15 cellular contexts compared by ENCODE assay signal in the genomic region with DNA sequence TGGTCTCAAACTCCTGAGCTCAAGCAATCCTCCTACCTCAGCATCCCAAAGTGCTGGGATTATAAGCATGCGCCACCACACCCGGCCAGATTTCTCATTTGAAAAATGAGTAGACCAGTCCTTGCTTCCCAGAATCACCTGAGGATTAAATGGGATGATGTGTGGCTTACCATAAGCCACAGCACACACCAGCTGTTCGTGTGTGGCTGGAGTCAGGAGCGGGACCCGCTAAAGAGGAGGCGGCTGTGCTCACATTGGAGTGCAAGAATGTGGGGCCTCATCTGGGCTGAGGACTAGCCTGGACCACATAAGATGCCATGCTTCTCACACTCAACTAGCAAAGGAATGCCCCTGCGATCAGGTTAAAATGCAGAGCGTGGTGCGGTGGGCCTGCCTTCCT. TPM values are rescaled to one million over a fixed set of nuclear protein-coding genes. Genes with fewer than 3 reads are reported as not detected.
A peak's percentile ranks its signal among the peaks of the same experiment; 100 is the strongest.
DNase-seq lines count a peak whose midpoint lies in the region; ATAC-seq and TF ChIP-seq lines count a peak whose summit lies in the region.
"Had no signal": no experiment of that assay in that cellular context is flagged by ENCODE, and none has a peak within 500 bp of the region (broad histone marks: within the 10 kb centered on the region; RNA-seq: fewer than 3 reads in every experiment).

No MANE protein-coding gene starts in this region.

- H3K4me1 ChIP-seq in HEK293 (ENCODE audit: control insufficient read depth, insufficient read depth, low read length), result no peaks in the 10 kb centered on the region
- no peaks in the 10 kb centered on the region for H3K4me1 ChIP-seq in osteoblast (ENCODE audit: insufficient read depth, low read length)

- CTCF ChIA-PET in HEK293 (lab: Yijun Ruan, JAX), result interaction anchor here (0.6 kb wide), 1 partner anchor 54 kb away, joined by 4 read pairs; no protein-coding TSS in a partner anchor

- peaks cover 1% of the 10 kb centered on the region for H3K27me3 ChIP-seq in osteoblast (ENCODE audit: insufficient read depth, low read length)

- H3K9me3 ChIP-seq in HEK293 (ENCODE audit: control insufficient read depth, insufficient read depth, low read depth, low read length) (no peaks in the 10 kb centered on the region), osteoblast (ENCODE audit: low read depth, low read length) (no peaks in the 10 kb centered on the region)
- H3K9me3 ChIP-seq: HAP-1, SK-N-SH had no signal

- H3K4me2 ChIP-seq in osteoblast (ENCODE audit: insufficient read depth, low read length), result no peak overlapping the region
- H3K4me2 ChIP-seq: SK-N-SH had no signal

- ATAC-seq in HG03521 (IDR thresholded peaks at IDR 0.05; ENCODE audit: unreplicated experiment), result no peak
- no peak for ATAC-seq in HG02571 (IDR thresholded peaks at IDR 0.05; ENCODE audit: unreplicated experiment)
- ATAC-seq: CD8-positive, alpha-beta T cell; Panc1; T-cell had no signal

- H3K27ac ChIP-seq in HEK293 (ENCODE audit: extremely low read depth, low read depth, low read length) (no peak overlapping the region), osteoblast (ENCODE audit: low read depth, low read length) (no peak overlapping the region)

- POLR2A ChIA-PET in HEK293 (lab: Yijun Ruan, JAX), result no interaction called here

- no peaks in the 10 kb centered on the region for H4K20me1 ChIP-seq in osteoblast (ENCODE audit: insufficient read depth, low read length)

- DNase-seq in D341Med (ENCODE audit: low spot score) (peak; percentile 87), amniotic epithelial cell (ENCODE audit: low read depth) (peak; percentile 56), osteoblast (ENCODE audit: insufficient read length, low spot score, missing footprints) (peak; percentile 62), NOMO-1 (lab: John Stamatoyannopoulos, UW; ENCODE audit: unreplicated experiment in 2 of 2) (no peak)
- DNase-seq: ACHN; CD8-positive, alpha-beta T cell; NCI-H1436; NCI-H2029; SK-N-SH; T-cell had no signal

- H2AFZ ChIP-seq in osteoblast (ENCODE audit: low read length), result no peak overlapping the region

- peaks cover 0 to 8% of the 10 kb centered on the region in 2 experiments; a peak in 1 of 3 replicates for H3K36me3 ChIP-seq in HEK293 (ENCODE audit: control insufficient read depth in 2 of 2, insufficient read depth in 1 of 2, low read length in 2 of 2)
- H3K36me3 ChIP-seq in osteoblast (ENCODE audit: insufficient read depth, low read length), result peaks cover 4% of the 10 kb centered on the region
- H3K36me3 ChIP-seq: HAP-1 had no signal

- TF ChIP-seq CTCF in HEK293 (tag by site-specific recombination; IDR thresholded peaks at IDR 0.05) (no peak), osteoblast (IDR thresholded peaks at IDR 0.05; ENCODE audit: extremely low read depth, low read depth, low read length) (no peak)

- H3K4me3 ChIP-seq in HEK293 (ENCODE audit: low read depth, low read length) (no peak overlapping the region), osteoblast (ENCODE audit: insufficient read depth, low read length) (no peak overlapping the region)
- H3K4me3 ChIP-seq: HAP-1 had no signal

- H3K79me2 ChIP-seq in osteoblast (ENCODE audit: insufficient read depth, low read length), result no peaks in the 10 kb centered on the region

TF ChIP-seq in HEK293, 187 proteins besides CTCF, POLR2A, EP300 and RAD21:
- TF ChIP-seq, protein P1, sequence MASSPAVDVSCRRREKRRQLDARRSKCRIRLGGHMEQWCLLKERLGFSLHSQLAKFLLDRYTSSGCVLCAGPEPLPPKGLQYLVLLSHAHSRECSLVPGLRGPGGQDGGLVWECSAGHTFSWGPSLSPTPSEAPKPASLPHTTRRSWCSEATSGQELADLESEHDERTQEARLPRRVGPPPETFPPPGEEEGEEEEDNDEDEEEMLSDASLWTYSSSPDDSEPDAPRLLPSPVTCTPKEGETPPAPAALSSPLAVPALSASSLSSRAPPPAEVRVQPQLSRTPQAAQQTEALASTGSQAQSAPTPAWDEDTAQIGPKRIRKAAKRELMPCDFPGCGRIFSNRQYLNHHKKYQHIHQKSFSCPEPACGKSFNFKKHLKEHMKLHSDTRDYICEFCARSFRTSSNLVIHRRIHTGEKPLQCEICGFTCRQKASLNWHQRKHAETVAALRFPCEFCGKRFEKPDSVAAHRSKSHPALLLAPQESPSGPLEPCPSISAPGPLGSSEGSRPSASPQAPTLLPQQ (tag by site-specific recombination; IDR thresholded peaks at IDR 0.05), result peak; percentile 57
- TF ChIP-seq ZFP69B (tag by site-specific recombination; IDR thresholded peaks at IDR 0.05), result 0 out of 2 replicates have a peak, but pooled peaks have one; percentile 35
- TF ChIP-seq, protein P2, sequence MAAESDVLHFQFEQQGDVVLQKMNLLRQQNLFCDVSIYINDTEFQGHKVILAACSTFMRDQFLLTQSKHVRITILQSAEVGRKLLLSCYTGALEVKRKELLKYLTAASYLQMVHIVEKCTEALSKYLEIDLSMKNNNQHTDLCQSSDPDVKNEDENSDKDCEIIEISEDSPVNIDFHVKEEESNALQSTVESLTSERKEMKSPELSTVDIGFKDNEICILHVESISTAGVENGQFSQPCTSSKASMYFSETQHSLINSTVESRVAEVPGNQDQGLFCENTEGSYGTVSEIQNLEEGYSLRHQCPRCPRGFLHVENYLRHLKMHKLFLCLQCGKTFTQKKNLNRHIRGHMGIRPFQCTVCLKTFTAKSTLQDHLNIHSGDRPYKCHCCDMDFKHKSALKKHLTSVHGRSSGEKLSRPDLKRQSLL (tag by site-specific recombination; IDR thresholded peaks at IDR 0.05), result no peak

RNA-seq across cellular contexts. Expression of a gene that starts 6.7 kb away (rescaled TPM):
- total RNA-seq in osteoblast, result 11.9 and 17.1 TPM in 2 replicates

Comparison
In these comparisons a context has a peak if more than half of its experiments do, and no peak if none do; other contexts are left out.
1. DNase-seq: peak in D341Med (single experiment), amniotic epithelial cell (single experiment) and osteoblast (single experiment); none in NOMO-1 (0 of 2).